ENCODE assay signal across 18 cellular contexts in genomic region chr2:54438271-54438670, GRCh38. TPM values are rescaled to one million over a fixed set of nuclear protein-coding genes. Genes with fewer than 3 reads are reported as not detected.
DNase-seq lines count a peak whose midpoint lies in the region; ATAC-seq and TF ChIP-seq lines count a peak whose summit lies in the region.
"Had no signal": no experiment of that assay in that cellular context is flagged by ENCODE, and none has a peak within 500 bp of the region (broad histone marks: within the 10 kb centered on the region; RNA-seq: fewer than 3 reads in every experiment).

No MANE protein-coding gene starts in this region.

- CTCF ChIA-PET in naive thymus-derived CD4-positive, alpha-beta T cell (lab: Charles Lee), result no interaction called here

- POLR2A ChIA-PET in naive thymus-derived CD4-positive, alpha-beta T cell (lab: Charles Lee), result no interaction called here

- TF ChIP-seq POLR2A in esophagus muscularis mucosa (IDR thresholded peaks at IDR 0.05; ENCODE audit: low read depth) (no peak), sigmoid colon (IDR thresholded peaks at IDR 0.05) (no peak)

- H3K27me3 ChIP-seq in esophagus muscularis mucosa (no peaks in the 10 kb centered on the region), sigmoid colon (no peaks in the 10 kb centered on the region)
- H3K27me3 ChIP-seq in naive thymus-derived CD4-positive, alpha-beta T cell (ENCODE audit: control insufficient read depth in 2 of 2, insufficient read depth in 2 of 2, low read length in 2 of 2), result no peaks in the 10 kb centered on the region

- H3K27me3 Mint-ChIP-seq in immature natural killer cell (ENCODE audit: low read depth in 3 of 3), result peaks cover 0 to 3% (median 2%) of the 10 kb centered on the region in 3 donors
- peaks cover 6 to 14% (median 8%) of the 10 kb centered on the region in 5 donors for H3K27me3 Mint-ChIP-seq in naive thymus-derived CD4-positive, alpha-beta T cell
- H3K27me3 Mint-ChIP-seq: activated CD4-positive, alpha-beta T cell treated with anti-CD3 and anti-CD28 coated beads for 36 hours had no signal

- H3K27ac ChIP-seq in esophagus muscularis mucosa (replicated peaks in 1 of 4) (peak overlapping the region; percentile 17 to 84 (median 48)), sigmoid colon (peak overlapping the region in 2 of 4 donors; percentile 15 to 37)
- H3K27ac ChIP-seq in naive thymus-derived CD4-positive, alpha-beta T cell (ENCODE audit: low read depth, low read length), result no peak overlapping the region

- H3K36me3 ChIP-seq in esophagus muscularis mucosa, result no peaks in the 10 kb centered on the region
- no peaks in the 10 kb centered on the region for H3K36me3 ChIP-seq in sigmoid colon
- no peaks in the 10 kb centered on the region for H3K36me3 ChIP-seq in naive thymus-derived CD4-positive, alpha-beta T cell (ENCODE audit: control insufficient read depth in 2 of 3, insufficient read depth in 3 of 3, low read length in 3 of 3)

- H3K9me3 ChIP-seq in esophagus muscularis mucosa (no peaks in the 10 kb centered on the region), sigmoid colon (no peaks in the 10 kb centered on the region)
- H3K9me3 ChIP-seq in naive thymus-derived CD4-positive, alpha-beta T cell (ENCODE audit: control insufficient read depth in 2 of 3, low read length in 3 of 3), result no peaks in the 10 kb centered on the region

- no peaks in the 10 kb centered on the region for H3K9me3 Mint-ChIP-seq in immature natural killer cell
- H3K9me3 Mint-ChIP-seq in naive thymus-derived CD4-positive, alpha-beta T cell, result no peaks in the 10 kb centered on the region
- H3K9me3 Mint-ChIP-seq: activated T-helper 1 cell treated with anti-CD3 and anti-CD28 coated beads, Interleukin-12 subunit alpha, Interleukin-12 subunit beta, Interleukin-2, Interleukin-4 antibody, amounts not matched to agents 30 ng/mL and 10 ng/mL and 1 ng/mL, durations not matched to agents 14 hours and 24 hours and 36 hours; CD8-positive, alpha-beta T cell had no signal

- intact Hi-C loops in esophagus muscularis mucosa (cut with DNase I) (loop anchor here (10.0 kb wide), 1 partner anchor 103 kb away; a partner anchor contains a TSS), sigmoid colon (cut with DNase I) (no loop called here)
- intact Hi-C loops in naive thymus-derived CD4-positive, alpha-beta T cell (cut with micrococcal nuclease), result no loop called here

- 40% methylated on average over 7 of the region's 7 CpGs for WGBS in esophagus muscularis mucosa
- 77 to 79% methylated on average over 7 of the region's 7 CpGs for WGBS in sigmoid colon, 2 donors

- H3K4me3 Mint-ChIP-seq in immature natural killer cell, result no peak overlapping the region
- H3K4me3 Mint-ChIP-seq in naive thymus-derived CD4-positive, alpha-beta T cell, result no peak overlapping the region
- H3K4me3 Mint-ChIP-seq: activated CD4-positive, alpha-beta T cell treated with anti-CD3 and anti-CD28 coated beads for 36 hours; activated T-helper 1 cell treated with anti-CD3 and anti-CD28 coated beads, Interleukin-12 subunit alpha, Interleukin-12 subunit beta, Interleukin-2, Interleukin-4 antibody, amounts not matched to agents 30 ng/mL and 10 ng/mL and 1 ng/mL, durations not matched to agents 14 hours and 24 hours and 36 hours; CD8-positive, alpha-beta T cell had no signal

- DNase-seq in GM03348 (ENCODE audit: low spot score) (peak; percentile 66), esophagus muscularis mucosa (ENCODE audit: extremely low spot score) (peak; percentile 91), left lobe of liver (ENCODE audit: low spot score) (peak; percentile 73), sigmoid colon (peak; percentile 85), immature natural killer cell (no peak), NAMALWA (ENCODE audit: low spot score) (no peak), NCI-H446 (lab: John Stamatoyannopoulos, UW) (no peak)
- DNase-seq in naive thymus-derived CD4-positive, alpha-beta T cell, result no peak
- DNase-seq: activated CD4-positive, alpha-beta T cell treated with anti-CD3 and anti-CD28 coated beads for 36 hours; CD8-positive, alpha-beta T cell; dermis blood vessel endothelial cell; KBM-7; MV-4-11; NCI-H2081; NCI-H524; stimulated activated CD4-positive, alpha-beta T cell treated with anti-CD3 and anti-CD28 coated beads, Interleukin-4, amount 100 ng/mL, for 24 hours had no signal

- no peak overlapping the region for H3K4me3 ChIP-seq in esophagus muscularis mucosa
- no peak overlapping the region for H3K4me3 ChIP-seq in sigmoid colon
- no peak overlapping the region for H3K4me3 ChIP-seq in naive thymus-derived CD4-positive, alpha-beta T cell (ENCODE audit: low read length)
- H3K4me3 ChIP-seq: lung had no signal

- TF ChIP-seq CTCF in esophagus muscularis mucosa (IDR thresholded peaks at IDR 0.05), result no peak
- TF ChIP-seq CTCF in sigmoid colon (IDR thresholded peaks at IDR 0.05), result no peak

- no peaks in the 10 kb centered on the region for H3K4me1 Mint-ChIP-seq in immature natural killer cell
- peaks cover 0 to 1% (median 0%) of the 10 kb centered on the region in 7 donors for H3K4me1 Mint-ChIP-seq in naive thymus-derived CD4-positive, alpha-beta T cell
- H3K4me1 Mint-ChIP-seq: activated CD4-positive, alpha-beta T cell treated with anti-CD3 and anti-CD28 coated beads for 36 hours had no signal

- no peak for TF ChIP-seq EP300 in esophagus muscularis mucosa (IDR thresholded peaks at IDR 0.05)
- TF ChIP-seq EP300 in sigmoid colon (IDR thresholded peaks at IDR 0.05), result no peak

- ATAC-seq in left lobe of liver, result peak; percentile 88
- no peak for ATAC-seq in naive thymus-derived CD4-positive, alpha-beta T cell
- ATAC-seq: activated CD4-positive, alpha-beta T cell treated with anti-CD3 and anti-CD28 coated beads for 36 hours; CD8-positive, alpha-beta T cell had no signal

- H3K27ac Mint-ChIP-seq in immature natural killer cell, result no peak overlapping the region
- H3K27ac Mint-ChIP-seq in naive thymus-derived CD4-positive, alpha-beta T cell, result no peak overlapping the region
- H3K27ac Mint-ChIP-seq: activated CD4-positive, alpha-beta T cell treated with anti-CD3 and anti-CD28 coated beads for 36 hours; activated T-helper 1 cell treated with anti-CD3 and anti-CD28 coated beads, Interleukin-12 subunit alpha, Interleukin-12 subunit beta, Interleukin-2, Interleukin-4 antibody, amounts not matched to agents 30 ng/mL and 10 ng/mL and 1 ng/mL, durations not matched to agents 14 hours and 24 hours and 36 hours; CD8-positive, alpha-beta T cell had no signal

- H3K4me1 ChIP-seq in esophagus muscularis mucosa (peaks cover 57 to 75% (median 68%) of the 10 kb centered on the region in 4 donors), sigmoid colon (no peaks in the 10 kb centered on the region)
- H3K4me1 ChIP-seq in naive thymus-derived CD4-positive, alpha-beta T cell (ENCODE audit: control insufficient read depth in 2 of 2, insufficient read depth in 2 of 2, low read length in 2 of 2), result no peaks in the 10 kb centered on the region

- H3K36me3 Mint-ChIP-seq in immature natural killer cell, result no peaks in the 10 kb centered on the region
- H3K36me3 Mint-ChIP-seq in naive thymus-derived CD4-positive, alpha-beta T cell, result no peaks in the 10 kb centered on the region
- H3K36me3 Mint-ChIP-seq: CD8-positive, alpha-beta T cell had no signal

RNA-seq across cellular contexts. Expression of gene SPTBN1, which starts 17.9 kb away (rescaled TPM):
- total RNA-seq in esophagus muscularis mucosa (100 to 1,000 TPM; 465 to 600 (median 547) TPM), left lobe of liver (108 TPM), sigmoid colon (100 to 1,000 TPM; 169 to 273 (median 259) TPM)
- polyA plus RNA-seq in sigmoid colon (100 to 1,000 TPM in 1 of 3 donors, 10 to 100 TPM in 2; 23.1 to 101 (median 36.6) TPM), immature natural killer cell (10 to 100 TPM in 1 of 3 donors, 1 to 10 TPM in 1, under 1 TPM in 1; 0.41 to 57.5 (median 7.7) TPM)
- total RNA-seq in naive thymus-derived CD4-positive, alpha-beta T cell, result 100 to 1,000 TPM; 167 to 207 (median 204) TPM
- polyA plus RNA-seq in naive thymus-derived CD4-positive, alpha-beta T cell, result 100 to 1,000 TPM in 1 of 2 donors, 10 to 100 TPM in 1; 43.3 to 120 TPM

Comparison
In these comparisons a context has a peak if more than half of its experiments do, and no peak if none do; other contexts are left out.
1. DNase-seq: peak in GM03348 (single experiment), esophagus muscularis mucosa (single experiment), left lobe of liver (single experiment) and sigmoid colon (single experiment); none in immature natural killer cell (0 of 3), NAMALWA (single experiment), NCI-H446 (0 of 2) and naive thymus-derived CD4-positive, alpha-beta T cell (0 of 9).